In the genomic region with DNA sequence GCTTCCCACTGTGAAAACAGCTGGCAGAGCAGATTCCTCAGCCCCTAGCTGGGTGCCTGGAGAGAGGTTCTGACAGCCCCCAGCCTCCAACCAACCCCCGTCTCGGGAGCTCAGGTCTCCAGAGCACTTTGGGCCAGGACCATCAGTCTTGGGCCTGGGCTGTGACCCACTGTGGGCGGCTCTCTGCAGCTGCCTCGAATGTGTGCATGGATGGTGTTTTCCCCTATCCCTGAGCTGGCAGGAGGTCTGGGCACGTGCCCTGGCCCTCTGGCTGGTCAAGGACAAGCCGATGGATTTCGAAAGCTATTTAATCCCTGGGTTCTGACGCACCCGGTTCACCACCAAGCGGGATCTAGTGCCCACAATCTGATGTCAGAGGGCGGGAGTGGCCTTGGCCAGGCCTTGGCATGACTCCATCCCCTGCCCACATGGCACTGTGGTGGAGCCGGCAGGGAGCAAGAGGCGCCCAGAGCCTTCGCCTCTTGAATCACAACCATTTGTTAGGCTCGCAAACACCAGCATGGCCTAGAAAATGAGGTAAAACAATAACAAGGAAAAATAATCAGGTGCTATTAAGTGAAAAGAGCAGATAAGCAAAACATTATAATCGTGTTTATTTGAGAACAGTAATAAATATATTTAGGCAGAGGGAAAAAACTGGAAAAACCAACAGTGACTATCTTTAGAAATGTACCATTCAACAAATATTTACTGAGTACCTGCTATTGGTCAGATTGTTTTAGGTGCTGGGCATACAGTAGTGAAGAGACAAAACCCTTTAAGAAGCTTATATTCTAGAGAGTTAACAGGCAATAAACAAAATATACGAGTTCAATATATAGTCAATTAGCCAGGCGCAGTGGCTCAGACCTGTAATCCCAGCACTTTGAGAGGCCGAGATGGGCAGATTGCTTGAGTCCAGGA, we compare ENCODE assay signal across 11 cellular contexts.
A peak's percentile ranks its signal among the peaks of the same experiment; 100 is the strongest.
DNase-seq lines count a peak whose midpoint lies in the region; ATAC-seq, FAIRE-seq and TF ChIP-seq lines count a peak whose summit lies in the region.
"Had no signal": no experiment of that assay in that cellular context is flagged by ENCODE, and none has a peak within 500 bp of the region (broad histone marks: within the 10 kb centered on the region; RNA-seq: fewer than 3 reads in every experiment).

No MANE protein-coding gene starts in this region.

- FAIRE-seq in A549 (lab: Jason Lieb, UNC), result peak; percentile 63

- 0 out of 3 replicates have a peak, but pooled peaks cover 2% of the 10 kb centered on the region for H3K9me3 ChIP-seq in A549

- H3K27me3 ChIP-seq in dorsolateral prefrontal cortex, result no peaks in the 10 kb centered on the region

- peak; percentile 55 to 68 for ATAC-seq in A549
- no peak for ATAC-seq in GM21423 (IDR thresholded peaks at IDR 0.05; ENCODE audit: unreplicated experiment)
- no peak for ATAC-seq in GM18867 (IDR thresholded peaks at IDR 0.05; ENCODE audit: unreplicated experiment)
- ATAC-seq: T-helper 17 cell had no signal

- POLR2A ChIA-PET in A549 (lab: Yijun Ruan, JAX), result interaction anchor here (0.5 to 4.3 kb wide), 6 partner anchors 9 to 1636 kb away, joined by 3 to 173 read pairs (median 8); partner anchors contain the start of gene TOB1

- intact Hi-C loops in dorsolateral prefrontal cortex (cut with DNase I), result loop anchor here in 1 of 2 donors (1.0 kb wide), 1 partner anchor 8 kb away; no protein-coding TSS in a partner anchor

- peak; percentile 95 to 97; a peak in 4 of 5 replicates for TF ChIP-seq EP300 in A549 (IDR thresholded peaks at IDR 0.05)

- DNase-seq in A549 (ENCODE audit: low read depth in 1 of 2, low spot score in 1 of 2) (peak; percentile 97 to 98), NCI-H2196 treated with DMSO at 0.1 percent for 48 hours (lab: John Stamatoyannopoulos, UW; ENCODE audit: unreplicated experiment) (peak; percentile 93), dorsolateral prefrontal cortex (peak; percentile 83 to 90 (median 88)), midbrain (lab: John Stamatoyannopoulos, UW) (peak; percentile 85), DMS79 treated with DMSO at 0.1 percent for 48 hours (lab: John Stamatoyannopoulos, UW) (no peak), foreskin melanocyte (no peak)
- DNase-seq: CD4-positive, CD25-positive, alpha-beta regulatory T cell; KG1; T-helper 17 cell had no signal

- TF ChIP-seq CTCF in A549 (IDR thresholded peaks at IDR 0.05) (no peak), dorsolateral prefrontal cortex (IDR thresholded peaks at IDR 0.05 in 54 of 56, conservative IDR thresholded peaks at IDR 0.05 in 2 of 56; ENCODE audit: low read depth in 1 of 56, partially characterized antibody in 56 of 56) (peak in 11 of 56 donors; percentile 11 to 41 (median 22))

- CTCF ChIA-PET in A549 (lab: Yijun Ruan, JAX), result interaction anchor here (0.7 to 28.2 kb wide), 13 partner anchors 9 to 218 kb away, joined by 3 to 1502 read pairs (median 5); partner anchors contain the start of genes NME1 and TOB1

- peak; percentile 26 to 62; a peak in 4 of 5 replicates for TF ChIP-seq RAD21 in A549 (conservative IDR thresholded peaks at IDR 0.05 in 1 of 2, IDR thresholded peaks at IDR 0.05 in 1 of 2)

- H3K27ac ChIP-seq in A549 (peak overlapping the region; percentile 94 to 98), dorsolateral prefrontal cortex (peak overlapping the region; percentile 43 to 100 (median 93))

- H3K4me1 ChIP-seq in A549, result peaks cover 79% of the 10 kb centered on the region

- no peak; the same call in 1 of the 2 replicates for TF ChIP-seq POLR2A in A549 (IDR thresholded peaks at IDR 0.05; ENCODE audit: low read length)

- H3K4me3 ChIP-seq in A549 (no peak overlapping the region), dorsolateral prefrontal cortex (peak overlapping the region in 3 of 59 donors; percentile 1 to 23 (median 19))

- peak overlapping the region; percentile 56 for H3K4me2 ChIP-seq in A549

- WGBS in A549 (ENCODE audit: missing lambda C conversion rate), result 34% methylated on average over 17 of the region's 19 CpGs

TF ChIP-seq in A549, 52 proteins besides CTCF, POLR2A, EP300 and RAD21 (continues in another document):
- TF ChIP-seq GATA3 (IDR thresholded peaks at IDR 0.05; ENCODE audit: borderline replicate concordance), result peak; percentile 97
- TF ChIP-seq EHF (CRISPR knock-in tag; IDR thresholded peaks at IDR 0.05), result peak; percentile 99
- TF ChIP-seq, protein P1, sequence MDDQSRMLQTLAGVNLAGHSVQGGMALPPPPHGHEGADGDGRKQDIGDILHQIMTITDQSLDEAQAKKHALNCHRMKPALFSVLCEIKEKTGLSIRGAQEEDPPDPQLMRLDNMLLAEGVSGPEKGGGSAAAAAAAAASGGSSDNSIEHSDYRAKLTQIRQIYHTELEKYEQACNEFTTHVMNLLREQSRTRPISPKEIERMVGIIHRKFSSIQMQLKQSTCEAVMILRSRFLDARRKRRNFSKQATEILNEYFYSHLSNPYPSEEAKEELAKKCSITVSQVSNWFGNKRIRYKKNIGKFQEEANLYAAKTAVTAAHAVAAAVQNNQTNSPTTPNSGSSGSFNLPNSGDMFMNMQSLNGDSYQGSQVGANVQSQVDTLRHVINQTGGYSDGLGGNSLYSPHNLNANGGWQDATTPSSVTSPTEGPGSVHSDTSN (IDR thresholded peaks at IDR 0.05), result peak; percentile 66
- TF ChIP-seq HOXB5 (CRISPR knock-in tag; IDR thresholded peaks at IDR 0.05), result peak; percentile 99
- TF ChIP-seq PHF8 (IDR thresholded peaks at IDR 0.05; ENCODE audit: borderline replicate concordance, low read depth), result no peak
- TF ChIP-seq HMGXB4 (CRISPR knock-in tag; IDR thresholded peaks at IDR 0.05; ENCODE audit: borderline replicate concordance), result peak; percentile 55; the same call in 1 of the 2 replicates
- no peak for TF ChIP-seq CHD4 (IDR thresholded peaks at IDR 0.05; ENCODE audit: borderline replicate concordance)
- peak; percentile 96 for TF ChIP-seq TP53 (CRISPR knock-in tag; IDR thresholded peaks at IDR 0.05)
- no peak for TF ChIP-seq NFE2L2 (conservative IDR thresholded peaks at IDR 0.05; ENCODE audit: low read length)
- TF ChIP-seq MAFK (IDR thresholded peaks at IDR 0.05; ENCODE audit: partially characterized antibody), result peak; percentile 37
- TF ChIP-seq RCOR1 (IDR thresholded peaks at IDR 0.05; ENCODE audit: low read depth, low read length), result no peak
- TF ChIP-seq RARB (CRISPR knock-in tag; IDR thresholded peaks at IDR 0.05), result peak; percentile 97
- peak; percentile 95 for TF ChIP-seq ZSCAN20 (CRISPR knock-in tag; IDR thresholded peaks at IDR 0.05)
- peak; percentile 100 for TF ChIP-seq HOXB13 (CRISPR knock-in tag; IDR thresholded peaks at IDR 0.05; ENCODE audit: low read depth)
- TF ChIP-seq RFX5 (IDR thresholded peaks at IDR 0.05), result no peak
- TF ChIP-seq HEYL (CRISPR knock-in tag; IDR thresholded peaks at IDR 0.05), result peak; percentile 95
- peak; percentile 92 for TF ChIP-seq ZNF302 (CRISPR knock-in tag; IDR thresholded peaks at IDR 0.05)
- peak; percentile 95 for TF ChIP-seq FOSB (CRISPR knock-in tag; IDR thresholded peaks at IDR 0.05)
- no peak for TF ChIP-seq CBX8 (IDR thresholded peaks at IDR 0.05)
- peak; percentile 96 for TF ChIP-seq TFCP2L1 (CRISPR knock-in tag; IDR thresholded peaks at IDR 0.05)
- TF ChIP-seq FOSL2 (IDR thresholded peaks at IDR 0.05), result 0 out of 2 replicates have a peak, but pooled peaks have one; percentile 24
- peak; percentile 91 for TF ChIP-seq FOSL2 (CRISPR knock-in tag; IDR thresholded peaks at IDR 0.05)
- TF ChIP-seq HOXA7 (CRISPR knock-in tag; IDR thresholded peaks at IDR 0.05), result peak; percentile 94
- TF ChIP-seq, protein P2, sequence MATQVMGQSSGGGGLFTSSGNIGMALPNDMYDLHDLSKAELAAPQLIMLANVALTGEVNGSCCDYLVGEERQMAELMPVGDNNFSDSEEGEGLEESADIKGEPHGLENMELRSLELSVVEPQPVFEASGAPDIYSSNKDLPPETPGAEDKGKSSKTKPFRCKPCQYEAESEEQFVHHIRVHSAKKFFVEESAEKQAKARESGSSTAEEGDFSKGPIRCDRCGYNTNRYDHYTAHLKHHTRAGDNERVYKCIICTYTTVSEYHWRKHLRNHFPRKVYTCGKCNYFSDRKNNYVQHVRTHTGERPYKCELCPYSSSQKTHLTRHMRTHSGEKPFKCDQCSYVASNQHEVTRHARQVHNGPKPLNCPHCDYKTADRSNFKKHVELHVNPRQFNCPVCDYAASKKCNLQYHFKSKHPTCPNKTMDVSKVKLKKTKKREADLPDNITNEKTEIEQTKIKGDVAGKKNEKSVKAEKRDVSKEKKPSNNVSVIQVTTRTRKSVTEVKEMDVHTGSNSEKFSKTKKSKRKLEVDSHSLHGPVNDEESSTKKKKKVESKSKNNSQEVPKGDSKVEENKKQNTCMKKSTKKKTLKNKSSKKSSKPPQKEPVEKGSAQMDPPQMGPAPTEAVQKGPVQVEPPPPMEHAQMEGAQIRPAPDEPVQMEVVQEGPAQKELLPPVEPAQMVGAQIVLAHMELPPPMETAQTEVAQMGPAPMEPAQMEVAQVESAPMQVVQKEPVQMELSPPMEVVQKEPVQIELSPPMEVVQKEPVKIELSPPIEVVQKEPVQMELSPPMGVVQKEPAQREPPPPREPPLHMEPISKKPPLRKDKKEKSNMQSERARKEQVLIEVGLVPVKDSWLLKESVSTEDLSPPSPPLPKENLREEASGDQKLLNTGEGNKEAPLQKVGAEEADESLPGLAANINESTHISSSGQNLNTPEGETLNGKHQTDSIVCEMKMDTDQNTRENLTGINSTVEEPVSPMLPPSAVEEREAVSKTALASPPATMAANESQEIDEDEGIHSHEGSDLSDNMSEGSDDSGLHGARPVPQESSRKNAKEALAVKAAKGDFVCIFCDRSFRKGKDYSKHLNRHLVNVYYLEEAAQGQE (IDR thresholded peaks at IDR 0.05), result no peak
- TF ChIP-seq EHMT2 (IDR thresholded peaks at IDR 0.05; ENCODE audit: low read depth), result no peak
- no peak for TF ChIP-seq MAZ (IDR thresholded peaks at IDR 0.05; ENCODE audit: borderline replicate concordance, low read depth, low read length)
- no peak for TF ChIP-seq POLR2AphosphoS2 (conservative IDR thresholded peaks at IDR 0.05; ENCODE audit: low read length)

Comparison
In these comparisons a context has a peak if more than half of its experiments do, and no peak if none do; other contexts are left out.
1. ATAC-seq: peak in A549 (2 of 2); none in GM21423 (single experiment) and GM18867 (single experiment).
2. DNase-seq: peak in A549 (2 of 2), NCI-H2196 treated with DMSO at 0.1 percent for 48 hours (single experiment), dorsolateral prefrontal cortex (10 of 10) and midbrain (single experiment); none in DMS79 treated with DMSO at 0.1 percent for 48 hours (single experiment) and foreskin melanocyte (single experiment).